25 cellular contexts compared by ENCODE assay signal in the genomic region with DNA sequence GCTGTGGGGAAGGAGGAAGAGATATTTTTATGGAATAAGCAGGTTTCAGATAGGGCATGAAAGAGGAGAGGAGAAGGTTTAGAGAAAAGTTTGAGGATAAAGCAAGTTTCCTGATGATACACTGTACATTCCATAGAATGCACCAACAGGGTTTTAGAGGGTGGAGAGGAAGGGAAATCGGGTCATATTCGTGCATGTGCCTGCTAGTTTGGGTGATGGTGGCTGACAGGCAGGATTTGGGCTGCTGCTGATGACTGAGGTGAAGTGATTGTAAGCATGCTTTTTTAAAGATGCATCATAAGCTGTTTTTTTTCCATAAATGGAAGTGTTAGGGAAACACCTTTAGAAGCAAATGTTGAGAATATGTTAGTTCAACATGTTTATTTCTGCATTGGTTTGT.
DNase-seq lines count a peak whose midpoint lies in the region; ATAC-seq, FAIRE-seq and TF ChIP-seq lines count a peak whose summit lies in the region.
"Had no signal": no experiment of that assay in that cellular context is flagged by ENCODE, and none has a peak within 500 bp of the region (broad histone marks: within the 10 kb centered on the region; RNA-seq: fewer than 3 reads in every experiment).

No MANE protein-coding gene starts in this region.

- TF ChIP-seq CTCF in mammary epithelial cell (conservative IDR thresholded peaks at IDR 0.05 in 1 of 2, IDR thresholded peaks at IDR 0.05 in 1 of 2; ENCODE audit: extremely low read depth in 1 of 2, insufficient read depth in 1 of 2, low read depth in 1 of 2, low read length in 2 of 2): no peak
- TF ChIP-seq CTCF in breast epithelium (IDR thresholded peaks at IDR 0.05): no peak
- TF ChIP-seq CTCF in bronchial epithelial cell (IDR thresholded peaks at IDR 0.05; ENCODE audit: insufficient read depth, low read length, severe bottlenecking): no peak
- no peak for TF ChIP-seq CTCF in foreskin keratinocyte (conservative IDR thresholded peaks at IDR 0.05)
- TF ChIP-seq CTCF in right atrium auricular region (IDR thresholded peaks at IDR 0.05): no peak

- no peaks in the 10 kb centered on the region for H3K36me3 Mint-ChIP-seq in activated T-helper 1 cell treated with anti-CD3 and anti-CD28 coated beads, Interleukin-12 subunit alpha, Interleukin-12 subunit beta, Interleukin-2, Interleukin-4 antibody, amounts not matched to agents 30 ng/mL and 10 ng/mL and 1 ng/mL, durations not matched to agents 14 hours and 24 hours and 36 hours (ENCODE audit: low read depth)
- H3K36me3 Mint-ChIP-seq: CD8-positive, alpha-beta T cell had no signal

- dilution Hi-C loops in mammary epithelial cell (cut with HindIII; ENCODE audit: low sequenced_read_pairs): no loop called here

- no peaks in the 10 kb centered on the region for H3K79me2 ChIP-seq in mammary epithelial cell (ENCODE audit: insufficient read depth, low read length)

- CTCF ChIA-PET in mammary epithelial cell (lab: Charles Lee; ENCODE audit: low non-redundant PET): no interaction called here

- no peak overlapping the region for H3K27ac Mint-ChIP-seq in activated T-helper 1 cell treated with anti-CD3 and anti-CD28 coated beads, Interleukin-12 subunit alpha, Interleukin-12 subunit beta, Interleukin-2, Interleukin-4 antibody, amounts not matched to agents 30 ng/mL and 10 ng/mL and 1 ng/mL, durations not matched to agents 14 hours and 24 hours and 36 hours
- H3K27ac Mint-ChIP-seq: B cell; CD4-positive, alpha-beta T cell; CD8-positive, alpha-beta T cell had no signal

- BruUV-seq in mammary epithelial cell (replicated peaks; lab: Mats Ljungman, UMichigan): no TSS peak

- no peak overlapping the region for H3K4me3 ChIP-seq in mammary epithelial cell (replicated peaks in 1 of 3; ENCODE audit: insufficient read depth in 1 of 3, low read depth in 2 of 3, low read length in 3 of 3)
- no peak overlapping the region for H3K4me3 ChIP-seq in breast epithelium
- no peak overlapping the region for H3K4me3 ChIP-seq in bronchial epithelial cell (ENCODE audit: low read depth, low read length)
- no peak overlapping the region for H3K4me3 ChIP-seq in right atrium auricular region
- H3K4me3 ChIP-seq: A549; BLaER1 treated with 17β-estradiol and CSF1 and Interleukin-3, amounts not matched to agents 10 nM and 100 nM; GM12878 had no signal

- peaks cover 26% of the 10 kb centered on the region for H3K27me3 Mint-ChIP-seq in activated T-helper 1 cell treated with anti-CD3 and anti-CD28 coated beads, Interleukin-12 subunit alpha, Interleukin-12 subunit beta, Interleukin-2, Interleukin-4 antibody, amounts not matched to agents 30 ng/mL and 10 ng/mL and 1 ng/mL, durations not matched to agents 14 hours and 24 hours and 36 hours (ENCODE audit: insufficient read depth)

- no peaks in the 10 kb centered on the region for H3K9me3 Mint-ChIP-seq in activated T-helper 1 cell treated with anti-CD3 and anti-CD28 coated beads, Interleukin-12 subunit alpha, Interleukin-12 subunit beta, Interleukin-2, Interleukin-4 antibody, amounts not matched to agents 30 ng/mL and 10 ng/mL and 1 ng/mL, durations not matched to agents 14 hours and 24 hours and 36 hours
- H3K9me3 Mint-ChIP-seq: CD4-positive, alpha-beta T cell; CD8-positive, alpha-beta T cell had no signal

- 87% methylated on average over 2 of the region's 2 CpGs for WGBS in mammary epithelial cell (ENCODE audit: low coverage, missing lambda C conversion rate)

- H3K36me3 ChIP-seq in mammary epithelial cell (ENCODE audit: insufficient read depth, low read length): no peaks in the 10 kb centered on the region
- H3K36me3 ChIP-seq in breast epithelium: no peaks in the 10 kb centered on the region
- no peaks in the 10 kb centered on the region for H3K36me3 ChIP-seq in bronchial epithelial cell (ENCODE audit: control insufficient read depth, insufficient read depth, low read length)
- H3K36me3 ChIP-seq in right atrium auricular region: no peaks in the 10 kb centered on the region
- H3K36me3 ChIP-seq: BLaER1 treated with 17β-estradiol and CSF1 and Interleukin-3, amounts not matched to agents 10 nM and 100 nM had no signal

- peak; percentile 54 for ATAC-seq in foreskin keratinocyte
- ATAC-seq: A549; CD8-positive, alpha-beta T cell; GM12878 had no signal

- no peak for TF ChIP-seq POLR2A in breast epithelium (IDR thresholded peaks at IDR 0.05)

- no peak for FAIRE-seq in bronchial epithelial cell (lab: Jason Lieb, UNC)
- no peak for FAIRE-seq in urothelium cell line (lab: Jason Lieb, UNC)
- FAIRE-seq: A549, GM12878, GM19239 had no signal

- peak overlapping the region; percentile 32 for H2AFZ ChIP-seq in mammary epithelial cell (ENCODE audit: low read depth, low read length)

- H3K9me3 ChIP-seq in mammary epithelial cell (replicated peaks; ENCODE audit: insufficient read depth, low read length) (no peaks in the 10 kb centered on the region), breast epithelium (no peaks in the 10 kb centered on the region), right atrium auricular region (no peaks in the 10 kb centered on the region)
- H3K9me3 ChIP-seq: A549, Caco-2 had no signal

- intact Hi-C loops in mammary epithelial cell (cut with micrococcal nuclease) (loop anchor here (5.0 kb wide), 1 partner anchor 126 kb away; no protein-coding TSS in a partner anchor), breast epithelium (cut with DNase I; ENCODE audit: low total_unique reads) (no loop called here)
- intact Hi-C loops in activated T-helper 1 cell treated with anti-CD3 and anti-CD28 coated beads, Interleukin-12 subunit alpha, Interleukin-12 subunit beta, Interleukin-2, Interleukin-4 antibody, amounts not matched to agents 30 ng/mL and 10 ng/mL and 1 ng/mL, durations not matched to agents 14 hours and 24 hours and 36 hours (cut with micrococcal nuclease): no loop called here

- no peak overlapping the region for H3K4me3 Mint-ChIP-seq in activated T-helper 1 cell treated with anti-CD3 and anti-CD28 coated beads, Interleukin-12 subunit alpha, Interleukin-12 subunit beta, Interleukin-2, Interleukin-4 antibody, amounts not matched to agents 30 ng/mL and 10 ng/mL and 1 ng/mL, durations not matched to agents 14 hours and 24 hours and 36 hours
- H3K4me3 Mint-ChIP-seq: B cell; CD4-positive, alpha-beta T cell; CD8-positive, alpha-beta T cell had no signal

- DNase-seq in mammary epithelial cell (no peak), breast epithelium (ENCODE audit: low spot score in 2 of 2) (no peak), bronchial epithelial cell (ENCODE audit: low read depth) (peak; percentile 58), foreskin keratinocyte (peak; percentile 59 to 73), right atrium auricular region (ENCODE audit: low spot score) (no peak), urothelium cell line (ENCODE audit: low spot score) (no peak)
- no peak for DNase-seq in activated T-helper 1 cell treated with anti-CD3 and anti-CD28 coated beads, Interleukin-12 subunit alpha, Interleukin-12 subunit beta, Interleukin-2, Interleukin-4 antibody, amounts not matched to agents 30 ng/mL and 10 ng/mL and 1 ng/mL, durations not matched to agents 14 hours and 24 hours and 36 hours (ENCODE audit: low spot score)
- DNase-seq: AML-193; Caco-2; Calu3; CD4-positive, alpha-beta T cell; CD8-positive, alpha-beta T cell; DMS 273 treated with DMSO at 0.1 percent for 48 hours; DMS153; DMS79; DND-41; EL; GDM1 had no signal

- no peak overlapping the region for H3K4me2 ChIP-seq in mammary epithelial cell (ENCODE audit: insufficient read depth, low read depth, low read length)
- H3K4me2 ChIP-seq: A549; BLaER1 treated with 17β-estradiol and CSF1 and Interleukin-3, amounts not matched to agents 10 nM and 100 nM had no signal

- H3K27ac ChIP-seq in mammary epithelial cell (ENCODE audit: insufficient read depth, low read depth, low read length) (no peak overlapping the region), breast epithelium (no peak overlapping the region), foreskin keratinocyte (no peak overlapping the region), right atrium auricular region (no peak overlapping the region)
- H3K27ac ChIP-seq: 22Rv1; A549; BLaER1 treated with 17β-estradiol and CSF1 and Interleukin-3, amounts not matched to agents 10 nM and 100 nM; C4-2B had no signal

- in situ Hi-C loops in mammary epithelial cell (cut with MboI; ENCODE audit: low sequenced_read_pairs in 2 of 2): loop anchor here in 1 of 2 donors (10.0 kb wide), 1 partner anchor 124 kb away; no protein-coding TSS in a partner anchor

- H3K4me1 ChIP-seq in mammary epithelial cell (ENCODE audit: insufficient read depth, low read length) (peaks cover 14% of the 10 kb centered on the region), breast epithelium (no peaks in the 10 kb centered on the region), foreskin keratinocyte (peaks cover 26% of the 10 kb centered on the region), right atrium auricular region (peaks cover 0 to 4% of the 10 kb centered on the region in 2 donors)
- H3K4me1 ChIP-seq: A549; BLaER1 treated with 17β-estradiol and CSF1 and Interleukin-3, amounts not matched to agents 10 nM and 100 nM; Caco-2 had no signal

- no peak overlapping the region for H3K9ac ChIP-seq in mammary epithelial cell (ENCODE audit: insufficient read depth, low read length)
- H3K9ac ChIP-seq: BLaER1 treated with 17β-estradiol and CSF1 and Interleukin-3, amounts not matched to agents 10 nM and 100 nM had no signal

- H3K4me1 Mint-ChIP-seq in activated T-helper 1 cell treated with anti-CD3 and anti-CD28 coated beads, Interleukin-12 subunit alpha, Interleukin-12 subunit beta, Interleukin-2, Interleukin-4 antibody, amounts not matched to agents 30 ng/mL and 10 ng/mL and 1 ng/mL, durations not matched to agents 14 hours and 24 hours and 36 hours (ENCODE audit: low read depth): peaks cover 12% of the 10 kb centered on the region

- H4K20me1 ChIP-seq in mammary epithelial cell (ENCODE audit: insufficient read depth, low read length): no peaks in the 10 kb centered on the region
- H4K20me1 ChIP-seq: BLaER1 treated with 17β-estradiol and CSF1 and Interleukin-3, amounts not matched to agents 10 nM and 100 nM had no signal

- H3K27me3 ChIP-seq in mammary epithelial cell (ENCODE audit: insufficient read depth, low read length): no peaks in the 10 kb centered on the region
- peaks cover 0 to 7% of the 10 kb centered on the region in 2 donors for H3K27me3 ChIP-seq in breast epithelium
- H3K27me3 ChIP-seq in bronchial epithelial cell (ENCODE audit: control insufficient read depth, insufficient read depth, low read length): no peaks in the 10 kb centered on the region
- no peaks in the 10 kb centered on the region for H3K27me3 ChIP-seq in foreskin keratinocyte
- peaks cover 0 to 6% of the 10 kb centered on the region in 2 donors for H3K27me3 ChIP-seq in right atrium auricular region
- H3K27me3 ChIP-seq: BLaER1 treated with 17β-estradiol and CSF1 and Interleukin-3, amounts not matched to agents 10 nM and 100 nM had no signal

Comparison
In these comparisons a context has a peak if more than half of its experiments do, and no peak if none do; other contexts are left out.
1. DNase-seq: peak in bronchial epithelial cell (single experiment) and foreskin keratinocyte (2 of 2); none in mammary epithelial cell (single experiment), breast epithelium (0 of 2), activated T-helper 1 cell treated with anti-CD3 and anti-CD28 coated beads, Interleukin-12 subunit alpha, Interleukin-12 subunit beta, Interleukin-2, Interleukin-4 antibody, amounts not matched to agents 30 ng/mL and 10 ng/mL and 1 ng/mL, durations not matched to agents 14 hours and 24 hours and 36 hours (single experiment), right atrium auricular region (single experiment) and urothelium cell line (single experiment).